1 cellular context compared by ENCODE assay signal in the genomic region with DNA sequence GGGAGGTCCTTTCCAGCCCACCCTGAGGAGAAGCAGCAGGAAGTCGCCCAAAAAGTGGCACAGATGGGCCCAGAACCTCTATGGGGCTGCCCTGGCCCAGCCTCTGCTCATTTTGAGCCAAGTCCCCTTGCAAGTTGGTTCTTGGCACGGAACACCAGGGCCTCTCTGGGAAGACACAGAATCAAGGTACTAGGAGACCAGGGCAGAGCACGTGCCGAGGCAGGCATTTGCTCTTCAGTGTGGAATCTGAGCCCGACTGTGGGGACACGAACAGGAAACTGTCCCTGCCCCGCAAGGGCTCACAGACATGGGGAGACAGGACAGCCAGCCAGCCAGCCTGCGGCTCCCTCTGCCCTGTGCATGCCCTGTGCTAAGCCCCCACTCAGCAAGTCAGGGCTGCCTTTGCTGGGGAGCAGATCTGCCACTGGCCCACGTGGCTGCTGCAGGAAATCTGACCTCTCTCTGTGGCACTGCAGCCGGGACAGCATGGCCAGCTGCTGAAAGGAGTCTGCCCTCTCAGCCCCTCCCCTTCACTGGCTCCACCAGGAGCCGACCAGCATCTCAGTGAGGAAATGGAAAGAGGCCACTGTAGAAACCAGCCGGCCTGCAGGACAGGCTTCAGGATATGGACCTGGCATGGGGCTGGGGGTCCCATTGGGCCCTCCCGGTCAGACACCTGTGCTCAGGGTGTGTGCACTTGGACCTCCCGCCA.
TF ChIP-seq lines count a peak whose summit lies in the region.

No MANE protein-coding gene starts in this region.

TF ChIP-seq in HepG2, 621 proteins besides CTCF, POLR2A, EP300 and RAD21 (continued from another document and continues in another):
- TF ChIP-seq ZNF12 (CRISPR knock-in tag; IDR thresholded peaks at IDR 0.05) (peak; percentile 99), NFE2L2 (IDR thresholded peaks at IDR 0.05; ENCODE audit: low read length) (no peak), GLI4 (CRISPR knock-in tag; IDR thresholded peaks at IDR 0.05; ENCODE audit: borderline replicate concordance) (no peak), ZNF782 (CRISPR knock-in tag; IDR thresholded peaks at IDR 0.05; ENCODE audit: borderline replicate concordance) (no peak), KLF11 (CRISPR knock-in tag; IDR thresholded peaks at IDR 0.05) (0 out of 2 replicates have a peak, but pooled peaks have one; percentile 42), ELF4 (CRISPR knock-in tag; IDR thresholded peaks at IDR 0.05; ENCODE audit: borderline replicate concordance) (no peak), TSC22D2 (CRISPR knock-in tag; IDR thresholded peaks at IDR 0.05; ENCODE audit: borderline replicate concordance) (no peak), ZC3H13 (CRISPR knock-in tag; IDR thresholded peaks at IDR 0.05) (peak; percentile 84), MIXL1 (CRISPR knock-in tag; IDR thresholded peaks at IDR 0.05) (no peak), HIVEP1 (CRISPR knock-in tag; IDR thresholded peaks at IDR 0.05) (no peak), ZBTB49 (CRISPR knock-in tag; IDR thresholded peaks at IDR 0.05; ENCODE audit: borderline replicate concordance) (no peak), REPIN1 (CRISPR knock-in tag; IDR thresholded peaks at IDR 0.05; ENCODE audit: borderline replicate concordance, low read depth) (no peak), SALL2 (CRISPR knock-in tag; IDR thresholded peaks at IDR 0.05) (no peak), KDM1A (CRISPR knock-in tag; IDR thresholded peaks at IDR 0.05) (no peak), TEAD2 (CRISPR knock-in tag; IDR thresholded peaks at IDR 0.05) (no peak), ZNF318 (CRISPR knock-in tag; IDR thresholded peaks at IDR 0.05) (no peak), POLR2G (IDR thresholded peaks at IDR 0.05; ENCODE audit: low read depth, low read length) (peak; percentile 46), ZNF230 (CRISPR knock-in tag; IDR thresholded peaks at IDR 0.05) (no peak), KMT2A (CRISPR knock-in tag; IDR thresholded peaks at IDR 0.05) (no peak), ZNF382 (CRISPR knock-in tag; IDR thresholded peaks at IDR 0.05; ENCODE audit: borderline replicate concordance) (no peak), SPEN (CRISPR knock-in tag; IDR thresholded peaks at IDR 0.05; ENCODE audit: low read depth) (0 out of 2 replicates have a peak, but pooled peaks have one; percentile 12), JARID2 (CRISPR knock-in tag; IDR thresholded peaks at IDR 0.05; ENCODE audit: insufficient replicate concordance) (no peak), HNRNPLL (IDR thresholded peaks at IDR 0.05; ENCODE audit: low read depth, low read length, poor library complexity, severe bottlenecking) (no peak), JDP2 (CRISPR knock-in tag; IDR thresholded peaks at IDR 0.05; ENCODE audit: borderline replicate concordance) (no peak), BHLHE40 (IDR thresholded peaks at IDR 0.05; ENCODE audit: low read length) (peak; percentile 31; the same call in 1 of the 2 replicates), SOX5 (CRISPR knock-in tag; IDR thresholded peaks at IDR 0.05; ENCODE audit: borderline replicate concordance) (no peak), ZFY (CRISPR knock-in tag; IDR thresholded peaks at IDR 0.05) (no peak), PRPF4 (IDR thresholded peaks at IDR 0.05; ENCODE audit: low read depth, low read length, poor library complexity, severe bottlenecking) (no peak), ZNF256 (CRISPR knock-in tag; conservative IDR thresholded peaks at IDR 0.05) (no peak), THAP11 (CRISPR knock-in tag; IDR thresholded peaks at IDR 0.05) (no peak), FOXO1 (CRISPR knock-in tag; IDR thresholded peaks at IDR 0.05) (no peak), ZNF468 (CRISPR knock-in tag; IDR thresholded peaks at IDR 0.05) (no peak), ZNF10 (CRISPR knock-in tag; IDR thresholded peaks at IDR 0.05; ENCODE audit: borderline replicate concordance, low read depth) (no peak)
- TF ChIP-seq, protein P1, sequence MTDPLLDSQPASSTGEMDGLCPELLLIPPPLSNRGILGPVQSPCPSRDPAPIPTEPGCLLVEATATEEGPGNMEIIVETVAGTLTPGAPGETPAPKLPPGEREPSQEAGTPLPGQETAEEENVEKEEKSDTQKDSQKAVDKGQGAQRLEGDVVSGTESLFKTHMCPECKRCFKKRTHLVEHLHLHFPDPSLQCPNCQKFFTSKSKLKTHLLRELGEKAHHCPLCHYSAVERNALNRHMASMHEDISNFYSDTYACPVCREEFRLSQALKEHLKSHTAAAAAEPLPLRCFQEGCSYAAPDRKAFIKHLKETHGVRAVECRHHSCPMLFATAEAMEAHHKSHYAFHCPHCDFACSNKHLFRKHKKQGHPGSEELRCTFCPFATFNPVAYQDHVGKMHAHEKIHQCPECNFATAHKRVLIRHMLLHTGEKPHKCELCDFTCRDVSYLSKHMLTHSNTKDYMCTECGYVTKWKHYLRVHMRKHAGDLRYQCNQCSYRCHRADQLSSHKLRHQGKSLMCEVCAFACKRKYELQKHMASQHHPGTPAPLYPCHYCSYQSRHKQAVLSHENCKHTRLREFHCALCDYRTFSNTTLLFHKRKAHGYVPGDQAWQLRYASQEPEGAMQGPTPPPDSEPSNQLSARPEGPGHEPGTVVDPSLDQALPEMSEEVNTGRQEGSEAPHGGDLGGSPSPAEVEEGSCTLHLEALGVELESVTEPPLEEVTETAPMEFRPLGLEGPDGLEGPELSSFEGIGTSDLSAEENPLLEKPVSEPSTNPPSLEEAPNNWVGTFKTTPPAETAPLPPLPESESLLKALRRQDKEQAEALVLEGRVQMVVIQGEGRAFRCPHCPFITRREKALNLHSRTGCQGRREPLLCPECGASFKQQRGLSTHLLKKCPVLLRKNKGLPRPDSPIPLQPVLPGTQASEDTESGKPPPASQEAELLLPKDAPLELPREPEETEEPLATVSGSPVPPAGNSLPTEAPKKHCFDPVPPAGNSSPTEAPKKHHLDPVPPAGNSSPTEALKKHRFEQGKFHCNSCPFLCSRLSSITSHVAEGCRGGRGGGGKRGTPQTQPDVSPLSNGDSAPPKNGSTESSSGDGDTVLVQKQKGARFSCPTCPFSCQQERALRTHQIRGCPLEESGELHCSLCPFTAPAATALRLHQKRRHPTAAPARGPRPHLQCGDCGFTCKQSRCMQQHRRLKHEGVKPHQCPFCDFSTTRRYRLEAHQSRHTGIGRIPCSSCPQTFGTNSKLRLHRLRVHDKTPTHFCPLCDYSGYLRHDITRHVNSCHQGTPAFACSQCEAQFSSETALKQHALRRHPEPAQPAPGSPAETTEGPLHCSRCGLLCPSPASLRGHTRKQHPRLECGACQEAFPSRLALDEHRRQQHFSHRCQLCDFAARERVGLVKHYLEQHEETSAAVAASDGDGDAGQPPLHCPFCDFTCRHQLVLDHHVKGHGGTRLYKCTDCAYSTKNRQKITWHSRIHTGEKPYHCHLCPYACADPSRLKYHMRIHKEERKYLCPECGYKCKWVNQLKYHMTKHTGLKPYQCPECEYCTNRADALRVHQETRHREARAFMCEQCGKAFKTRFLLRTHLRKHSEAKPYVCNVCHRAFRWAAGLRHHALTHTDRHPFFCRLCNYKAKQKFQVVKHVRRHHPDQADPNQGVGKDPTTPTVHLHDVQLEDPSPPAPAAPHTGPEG (CRISPR knock-in tag; IDR thresholded peaks at IDR 0.05): no peak
- TF ChIP-seq, protein P2, sequence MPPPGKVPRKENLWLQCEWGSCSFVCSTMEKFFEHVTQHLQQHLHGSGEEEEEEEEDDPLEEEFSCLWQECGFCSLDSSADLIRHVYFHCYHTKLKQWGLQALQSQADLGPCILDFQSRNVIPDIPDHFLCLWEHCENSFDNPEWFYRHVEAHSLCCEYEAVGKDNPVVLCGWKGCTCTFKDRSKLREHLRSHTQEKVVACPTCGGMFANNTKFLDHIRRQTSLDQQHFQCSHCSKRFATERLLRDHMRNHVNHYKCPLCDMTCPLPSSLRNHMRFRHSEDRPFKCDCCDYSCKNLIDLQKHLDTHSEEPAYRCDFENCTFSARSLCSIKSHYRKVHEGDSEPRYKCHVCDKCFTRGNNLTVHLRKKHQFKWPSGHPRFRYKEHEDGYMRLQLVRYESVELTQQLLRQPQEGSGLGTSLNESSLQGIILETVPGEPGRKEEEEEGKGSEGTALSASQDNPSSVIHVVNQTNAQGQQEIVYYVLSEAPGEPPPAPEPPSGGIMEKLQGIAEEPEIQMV (CRISPR knock-in tag; IDR thresholded peaks at IDR 0.05; ENCODE audit: low read depth): peak; percentile 24; the same call in 1 of the 2 replicates
- TF ChIP-seq, protein P3, sequence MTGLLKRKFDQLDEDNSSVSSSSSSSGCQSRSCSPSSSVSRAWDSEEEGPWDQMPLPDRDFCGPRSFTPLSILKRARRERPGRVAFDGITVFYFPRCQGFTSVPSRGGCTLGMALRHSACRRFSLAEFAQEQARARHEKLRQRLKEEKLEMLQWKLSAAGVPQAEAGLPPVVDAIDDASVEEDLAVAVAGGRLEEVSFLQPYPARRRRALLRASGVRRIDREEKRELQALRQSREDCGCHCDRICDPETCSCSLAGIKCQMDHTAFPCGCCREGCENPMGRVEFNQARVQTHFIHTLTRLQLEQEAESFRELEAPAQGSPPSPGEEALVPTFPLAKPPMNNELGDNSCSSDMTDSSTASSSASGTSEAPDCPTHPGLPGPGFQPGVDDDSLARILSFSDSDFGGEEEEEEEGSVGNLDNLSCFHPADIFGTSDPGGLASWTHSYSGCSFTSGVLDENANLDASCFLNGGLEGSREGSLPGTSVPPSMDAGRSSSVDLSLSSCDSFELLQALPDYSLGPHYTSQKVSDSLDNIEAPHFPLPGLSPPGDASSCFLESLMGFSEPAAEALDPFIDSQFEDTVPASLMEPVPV (CRISPR knock-in tag; IDR thresholded peaks at IDR 0.05): no peak
- TF ChIP-seq, protein P4, sequence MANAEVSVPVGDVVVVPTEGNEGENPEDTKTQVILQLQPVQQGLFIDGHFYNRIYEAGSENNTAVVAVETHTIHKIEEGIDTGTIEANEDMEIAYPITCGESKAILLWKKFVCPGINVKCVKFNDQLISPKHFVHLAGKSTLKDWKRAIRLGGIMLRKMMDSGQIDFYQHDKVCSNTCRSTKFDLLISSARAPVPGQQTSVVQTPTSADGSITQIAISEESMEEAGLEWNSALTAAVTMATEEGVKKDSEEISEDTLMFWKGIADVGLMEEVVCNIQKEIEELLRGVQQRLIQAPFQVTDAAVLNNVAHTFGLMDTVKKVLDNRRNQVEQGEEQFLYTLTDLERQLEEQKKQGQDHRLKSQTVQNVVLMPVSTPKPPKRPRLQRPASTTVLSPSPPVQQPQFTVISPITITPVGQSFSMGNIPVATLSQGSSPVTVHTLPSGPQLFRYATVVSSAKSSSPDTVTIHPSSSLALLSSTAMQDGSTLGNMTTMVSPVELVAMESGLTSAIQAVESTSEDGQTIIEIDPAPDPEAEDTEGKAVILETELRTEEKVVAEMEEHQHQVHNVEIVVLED (CRISPR knock-in tag; IDR thresholded peaks at IDR 0.05; ENCODE audit: borderline replicate concordance): no peak
